In the genomic region with DNA sequence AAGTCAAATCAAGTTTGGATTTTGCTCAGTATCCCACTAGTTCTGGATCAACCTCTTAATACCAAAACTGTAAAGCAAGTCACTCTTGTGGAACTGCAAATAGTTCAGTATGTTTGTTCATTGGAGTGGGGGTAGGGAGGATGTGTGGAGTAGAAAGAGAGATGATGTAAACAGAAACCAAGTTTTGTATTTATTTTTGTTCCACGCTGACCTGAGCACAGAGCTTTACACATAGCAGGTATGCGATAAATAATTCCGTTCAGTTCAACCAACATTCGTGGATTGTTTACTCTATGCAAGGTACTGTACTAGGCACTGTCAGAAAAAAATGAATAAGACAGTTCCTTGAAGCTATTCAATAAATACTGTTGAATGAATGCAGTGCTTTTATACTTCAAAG, we compare ENCODE assay signal across 24 cellular contexts. TPM values are rescaled to one million over a fixed set of nuclear protein-coding genes. Genes with fewer than 3 reads are reported as not detected.
DNase-seq lines count a peak whose midpoint lies in the region; ATAC-seq, FAIRE-seq and TF ChIP-seq lines count a peak whose summit lies in the region.
"Had no signal": no experiment of that assay in that cellular context is flagged by ENCODE, and none has a peak within 500 bp of the region (broad histone marks: within the 10 kb centered on the region; RNA-seq: fewer than 3 reads in every experiment).

No MANE protein-coding gene starts in this region.

- TF ChIP-seq POLR2A in right lobe of liver (IDR thresholded peaks at IDR 0.05) = peak; percentile 11

- DNase-seq in NCI-H2029 (lab: John Stamatoyannopoulos, UW) = peak; percentile 44
- no peak for DNase-seq in NCI-H2029 treated with DMSO at 0.1 percent for 48 hours (lab: John Stamatoyannopoulos, UW)
- peak; percentile 90 for DNase-seq in NCI-H510A treated with DMSO at 0.1 percent for 48 hours (lab: John Stamatoyannopoulos, UW)
- no peak for DNase-seq in right lobe of liver
- no peak for DNase-seq in stimulated activated CD4-positive, alpha-beta T cell treated with anti-CD3 and anti-CD28 coated beads, Interleukin-12 subunit alpha, Interleukin-12 subunit beta, amount 100 ng/mL, for 4 hours
- no peak for DNase-seq in NCI-H146 treated with DMSO at 0.1 percent for 48 hours (lab: John Stamatoyannopoulos, UW; ENCODE audit: unreplicated experiment)
- no peak for DNase-seq in RCC 7860 (ENCODE audit: low spot score)
- DNase-seq: activated CD4-positive, alpha-beta T cell treated with anti-CD3 and anti-CD28 coated beads for 4 hours; activated naive CD8-positive, alpha-beta T cell treated with anti-CD3 and anti-CD28 coated beads, Interleukin-2, amount 10 ng/mL, durations not matched to agents 7 days and 5 days; Calu3; effector CD8-positive, alpha-beta T cell; esophagus squamous epithelium; HFFc6; KG1; NCI-H2081 treated with DMSO at 0.1 percent for 48 hours; NCI-H774; nucleus accumbens; retina; SHP77; SW 1271 had no signal

- ATAC-seq in GM21576 (IDR thresholded peaks at IDR 0.05; ENCODE audit: unreplicated experiment) (peak; percentile 28), right lobe of liver (peak; percentile 19 to 66 (median 55))
- ATAC-seq: gastroesophageal sphincter had no signal

- 24% methylated on average over 4 of the region's 4 CpGs for WGBS in right lobe of liver (ENCODE audit: insufficient coverage, low coverage, low lambda C conversion rate, missing lambda C conversion rate)

- no peak for FAIRE-seq in RCC 7860 (lab: Jason Lieb, UNC)
- FAIRE-seq: keratinocyte had no signal

- TF ChIP-seq CTCF in right lobe of liver (IDR thresholded peaks at IDR 0.05) = no peak

- H3K36me3 ChIP-seq in right lobe of liver = no peaks in the 10 kb centered on the region
- H3K36me3 ChIP-seq: esophagus squamous epithelium, gastroesophageal sphincter had no signal

- H3K27ac ChIP-seq in right lobe of liver = peak overlapping the region in 2 of 3 donors; percentile 11 to 84
- H3K27ac ChIP-seq: 22Rv1, esophagus squamous epithelium, gastroesophageal sphincter had no signal

- H3K4me3 ChIP-seq in right lobe of liver = peak overlapping the region in 1 of 3 donors; percentile 4
- H3K4me3 ChIP-seq: esophagus squamous epithelium, gastroesophageal sphincter had no signal

- H3K4me1 ChIP-seq in right lobe of liver = peaks cover 0 to 12% (median 3%) of the 10 kb centered on the region in 4 donors

- no peaks in the 10 kb centered on the region for H3K27me3 ChIP-seq in right lobe of liver

- intact Hi-C loops in right lobe of liver (cut with DNase I) = no loop called here

- no peaks in the 10 kb centered on the region for H3K9me3 ChIP-seq in right lobe of liver
- H3K9me3 ChIP-seq: esophagus squamous epithelium, gastroesophageal sphincter had no signal

RNA-seq across cellular contexts. Expression of a gene that starts 4.5 kb away (rescaled TPM):
- total RNA-seq in right lobe of liver = 10 to 100 TPM; 19.3 to 26.9 (median 19.9) TPM

Comparison
In these comparisons a context has a peak if more than half of its experiments do, and no peak if none do; other contexts are left out.
1. DNase-seq: peak in NCI-H2029 (single experiment) and NCI-H510A treated with DMSO at 0.1 percent for 48 hours (single experiment); none in NCI-H2029 treated with DMSO at 0.1 percent for 48 hours (single experiment), right lobe of liver (0 of 3), stimulated activated CD4-positive, alpha-beta T cell treated with anti-CD3 and anti-CD28 coated beads, Interleukin-12 subunit alpha, Interleukin-12 subunit beta, amount 100 ng/mL, for 4 hours (single experiment), NCI-H146 treated with DMSO at 0.1 percent for 48 hours (single experiment) and RCC 7860 (single experiment).